In genomic region chr3:168407381-168407780, GRCh38 we compare ENCODE assay signal across 22 cellular contexts.
"Had no signal": no experiment of that assay in that cellular context is flagged by ENCODE, and none has a peak within 500 bp of the region (broad histone marks: within the 10 kb centered on the region; RNA-seq: fewer than 3 reads in every experiment).

No MANE protein-coding gene starts in this region.

- H3K27ac ChIP-seq: KMS-11, RWPE1 had no signal

- H3K4me1 Mint-ChIP-seq: IgD-negative memory B cell had no signal

- H3K27me3 Mint-ChIP-seq: IgD-negative memory B cell had no signal

- H3K9ac ChIP-seq: KMS-11 had no signal

- H3K4me3 Mint-ChIP-seq: IgD-negative memory B cell had no signal

- ATAC-seq: K562, Panc1, SK-N-SH treated with all-trans-retinoic acid at 6 μM for 48 hours had no signal

- DNase-seq: Kasumi-1, MM.1S, NCI-H1092 treated with DMSO at 0.1 percent for 48 hours, NCI-H1436, NCI-H187, NCI-H2029, NCI-H2081 treated with DMSO at 0.1 percent for 48 hours, NCI-H2171, NCI-H226, NCI-H446, NCI-H510A, NCI-H524 treated with DMSO at 0.1 percent for 48 hours, NCI-H69, NCI-H774, SHP77, T-helper 1 cell had no signal

- H3K4me2 ChIP-seq: KMS-11 had no signal

- H3K27ac Mint-ChIP-seq: IgD-negative memory B cell had no signal

- H3K4me3 ChIP-seq: K562 had no signal
